In genomic region chr13:45108716-45109706, GRCh38 we compare ENCODE assay signal across 9 cellular contexts. TPM values are rescaled to one million over a fixed set of nuclear protein-coding genes. Genes with fewer than 3 reads are reported as not detected.
A peak's percentile ranks its signal among the peaks of the same experiment; 100 is the strongest.
DNase-seq lines count a peak whose midpoint lies in the region; ATAC-seq and TF ChIP-seq lines count a peak whose summit lies in the region.
"Had no signal": no experiment of that assay in that cellular context is flagged by ENCODE, and none has a peak within 500 bp of the region (broad histone marks: within the 10 kb centered on the region; RNA-seq: fewer than 3 reads in every experiment).

No MANE protein-coding gene starts in this region.

- no peaks in the 10 kb centered on the region for H3K4me1 ChIP-seq in HCT116 (ENCODE audit: control insufficient read depth in 1 of 2, insufficient read depth in 2 of 2, low read length in 2 of 2)
- no peaks in the 10 kb centered on the region for H3K4me1 ChIP-seq in aorta (ENCODE audit: control insufficient read depth in 1 of 2, insufficient read depth in 2 of 2, low read length in 2 of 2)
- H3K4me1 ChIP-seq in colonic mucosa = no peaks in the 10 kb centered on the region
- H3K4me1 ChIP-seq: foreskin keratinocyte had no signal

- no peaks in the 10 kb centered on the region for H4K20me1 ChIP-seq in HCT116 (ENCODE audit: insufficient read depth)

- CTCF ChIA-PET in HCT116 (lab: Charles Lee) = no interaction called here

- no peak for TF ChIP-seq POLR2A in HCT116 (IDR thresholded peaks at IDR 0.05; ENCODE audit: borderline replicate concordance, extremely low read depth, insufficient read depth, insufficient read length)
- TF ChIP-seq POLR2A in Raji (IDR thresholded peaks at IDR 0.05; ENCODE audit: insufficient read depth, low read depth, low read length) = peak; percentile 51

- no peaks in the 10 kb centered on the region for H3K9me3 ChIP-seq in HCT116 (ENCODE audit: control insufficient read depth in 1 of 2, insufficient read depth in 1 of 2, low read depth in 1 of 2, low read length in 2 of 2)
- H3K9me3 ChIP-seq in aorta (ENCODE audit: control insufficient read depth, low read length) = no peaks in the 10 kb centered on the region
- H3K9me3 ChIP-seq in colonic mucosa = no peaks in the 10 kb centered on the region

- ATAC-seq in GM18508 (IDR thresholded peaks at IDR 0.05; ENCODE audit: insufficient read depth, unreplicated experiment) = peak; percentile 75
- ATAC-seq in HCT116 = peak; percentile 47; the same call in 1 of the 2 replicates
- ATAC-seq in left lobe of liver = peak; percentile 58
- ATAC-seq in aorta (ENCODE audit: low FRiP score) = no peak
- ATAC-seq: foreskin keratinocyte had no signal

- H3K9me2 ChIP-seq in HCT116 (ENCODE audit: insufficient read depth) = no peaks in the 10 kb centered on the region

- no peak overlapping the region for H3K9ac ChIP-seq in HCT116 (ENCODE audit: low read length)
- H3K9ac ChIP-seq in colonic mucosa (ENCODE audit: low read depth in 2 of 2, low read length in 2 of 2) = no peak overlapping the region

- RAD21 ChIA-PET in HCT116 (lab: Charles Lee; ENCODE audit: low non-redundant PET in 1 of 2, low total read pairs in 2 of 2, uncharacterized antibody in 2 of 2, unreplicated experiment in 2 of 2) = no interaction called here

- no peak overlapping the region for H3K4me3 ChIP-seq in HCT116 (replicated peaks in 1 of 2; ENCODE audit: low read depth in 1 of 2, low read length in 2 of 2)
- H3K4me3 ChIP-seq in aorta (ENCODE audit: low read length in 2 of 2) = no peak overlapping the region
- no peak overlapping the region for H3K4me3 ChIP-seq in colonic mucosa

- POLR2A ChIA-PET in HCT116 (lab: Charles Lee) = no interaction called here

- BruUV-seq in HCT116 (replicated peaks; lab: Mats Ljungman, UMichigan) = no TSS peak

- H3K27ac ChIP-seq in HCT116 (ENCODE audit: low read depth, low read length) = no peak overlapping the region
- no peak overlapping the region for H3K27ac ChIP-seq in aorta (ENCODE audit: low read depth in 1 of 2, low read length in 2 of 2)
- H3K27ac ChIP-seq in colonic mucosa = no peak overlapping the region
- H3K27ac ChIP-seq: foreskin keratinocyte had no signal

- H3K79me2 ChIP-seq in HCT116 (ENCODE audit: insufficient read depth, low read length) = no peaks in the 10 kb centered on the region

- TF ChIP-seq RAD21 in HCT116 (IDR thresholded peaks at IDR 0.05; ENCODE audit: low read depth) = no peak

- intact Hi-C loops in HCT116 (cut with micrococcal nuclease) (no loop called here), aorta (cut with DNase I) (no loop called here), colonic mucosa (cut with DNase I) (no loop called here)

- no peak for TF ChIP-seq CTCF in HCT116 (IDR thresholded peaks at IDR 0.05 in 2 of 3, conservative IDR thresholded peaks at IDR 0.05 in 1 of 3; ENCODE audit: borderline replicate concordance in 1 of 3, insufficient read depth in 1 of 3, low read depth in 2 of 3, low read length in 2 of 3)
- no peak for TF ChIP-seq CTCF in colonic mucosa (IDR thresholded peaks at IDR 0.05)

- H3K27me3 ChIP-seq in HCT116 (ENCODE audit: insufficient read depth, low read length) = no peaks in the 10 kb centered on the region
- H3K27me3 ChIP-seq in aorta (ENCODE audit: control insufficient read depth in 1 of 2, insufficient read depth in 2 of 2, low read length in 1 of 2) = no peaks in the 10 kb centered on the region
- no peaks in the 10 kb centered on the region for H3K27me3 ChIP-seq in colonic mucosa
- H3K27me3 ChIP-seq: foreskin keratinocyte had no signal

- 50 to 55% methylated on average over 16 of the region's 16 CpGs for WGBS in aorta, 2 donors

- peak overlapping the region; percentile 8 for H2AFZ ChIP-seq in HCT116 (ENCODE audit: low read depth, low read length, poor library complexity, severe bottlenecking)

- H3K4me2 ChIP-seq in HCT116 (ENCODE audit: low read length) = no peak overlapping the region

- H3K36me3 ChIP-seq in HCT116 (ENCODE audit: control insufficient read depth in 1 of 2, insufficient read depth in 2 of 2, low read length in 2 of 2) = no peaks in the 10 kb centered on the region
- no peaks in the 10 kb centered on the region for H3K36me3 ChIP-seq in aorta (ENCODE audit: control insufficient read depth in 1 of 2, insufficient read depth in 2 of 2, low read length in 1 of 2)
- no peaks in the 10 kb centered on the region for H3K36me3 ChIP-seq in colonic mucosa

- no peak for DNase-seq in HCT116 (ENCODE audit: low read depth, low spot score)
- DNase-seq in left lobe of liver (ENCODE audit: low spot score) = no peak
- DNase-seq in HT-29 (ENCODE audit: low spot score) = no peak
- DNase-seq in aorta = no peak
- no peak for DNase-seq in colonic mucosa
- no peak for DNase-seq in GOT3 (lab: John Stamatoyannopoulos, UW)

TF ChIP-seq in HCT116, 20 proteins besides CTCF, POLR2A, EP300 and RAD21:
- TF ChIP-seq REST (IDR thresholded peaks at IDR 0.05; ENCODE audit: low read depth) = no peak
- no peak for TF ChIP-seq JUND (IDR thresholded peaks at IDR 0.05)
- TF ChIP-seq MAX (IDR thresholded peaks at IDR 0.05) = no peak
- TF ChIP-seq CEBPB (IDR thresholded peaks at IDR 0.05; ENCODE audit: low read depth) = no peak
- no peak for TF ChIP-seq EGR1 (IDR thresholded peaks at IDR 0.05; ENCODE audit: low read depth)

RNA-seq across cellular contexts. Expression of gene GTF2F2, which starts 11.3 kb away (rescaled TPM):
- 40.1 TPM for total RNA-seq in HCT116 (2021; ENCODE audit: unreplicated experiment)
- polyA plus RNA-seq in HCT116 (2012) = 15.3 and 19.9 TPM in 2 replicates
- 4.4 TPM for total RNA-seq in left lobe of liver
- total RNA-seq in HT-29 (2014; rRNA removed; shearing (Covaris generic)) = 16.8 and 18.2 TPM in 2 replicates
- total RNA-seq in aorta = 10 to 100 TPM; 11.5 to 13.3 TPM
- polyA plus RNA-seq in aorta = 10 to 100 TPM; 10.5 to 16.5 TPM
- total RNA-seq in colonic mucosa = 10 to 100 TPM; 18.7 to 20.5 TPM
